1 cellular context compared by ENCODE assay signal in the genomic region with DNA sequence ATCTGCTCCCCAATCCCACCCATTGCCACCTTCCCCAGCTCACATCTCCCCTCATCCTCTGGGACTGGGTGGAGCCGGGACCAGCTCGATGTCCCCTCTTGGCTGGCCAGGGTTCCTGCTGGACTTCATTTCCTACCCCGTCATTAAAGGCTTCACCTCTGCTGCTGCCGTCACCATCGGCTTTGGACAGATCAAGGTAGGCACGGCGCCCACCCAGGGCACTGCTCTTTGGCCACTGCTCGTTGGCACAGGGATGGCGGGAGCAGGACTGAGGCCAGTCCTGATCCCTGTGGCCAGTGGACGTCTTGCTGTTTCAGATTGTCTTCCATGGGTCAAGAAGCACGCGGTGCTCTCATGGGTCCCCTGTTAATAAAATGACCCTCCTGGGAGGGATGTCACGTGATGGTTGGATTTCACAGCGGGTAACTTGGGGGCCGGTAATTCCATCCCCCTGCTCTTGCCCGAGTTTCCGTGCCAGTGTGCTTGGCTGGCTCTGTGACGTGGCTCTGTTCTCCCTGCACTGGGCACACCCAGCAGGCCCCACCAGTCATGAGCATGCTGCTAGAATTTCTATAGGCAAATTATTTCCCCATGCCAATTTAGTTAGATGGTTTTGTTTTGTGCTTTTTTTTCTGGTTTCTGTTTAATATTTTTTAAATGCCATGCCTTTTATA.
TF ChIP-seq lines count a peak whose summit lies in the region.

No MANE protein-coding gene starts in this region.

TF ChIP-seq in GM23338, 12 proteins besides CTCF, POLR2A, EP300 and RAD21:
- TF ChIP-seq NANOG (IDR thresholded peaks at IDR 0.05; ENCODE audit: borderline replicate concordance) (no peak), ZNF331 (CRISPR knock-in tag; IDR thresholded peaks at IDR 0.05; ENCODE audit: low read depth) (no peak), POLR2AphosphoS5 (IDR thresholded peaks at IDR 0.05; ENCODE audit: low read depth) (no peak), STAT1 (IDR thresholded peaks at IDR 0.05; ENCODE audit: unreplicated experiment) (no peak), JUNB (IDR thresholded peaks at IDR 0.05; ENCODE audit: unreplicated experiment) (no peak), CREB1 (CRISPR knock-in tag; IDR thresholded peaks at IDR 0.05; ENCODE audit: low read depth) (no peak), ZNF114 (CRISPR knock-in tag; IDR thresholded peaks at IDR 0.05) (no peak), EZH2 (IDR thresholded peaks at IDR 0.05; ENCODE audit: low read depth, unreplicated experiment) (no peak), EZH2phosphoT487 (IDR thresholded peaks at IDR 0.05; ENCODE audit: unreplicated experiment) (no peak), REST (IDR thresholded peaks at IDR 0.05; ENCODE audit: unreplicated experiment) (no peak)
- TF ChIP-seq, protein P1, sequence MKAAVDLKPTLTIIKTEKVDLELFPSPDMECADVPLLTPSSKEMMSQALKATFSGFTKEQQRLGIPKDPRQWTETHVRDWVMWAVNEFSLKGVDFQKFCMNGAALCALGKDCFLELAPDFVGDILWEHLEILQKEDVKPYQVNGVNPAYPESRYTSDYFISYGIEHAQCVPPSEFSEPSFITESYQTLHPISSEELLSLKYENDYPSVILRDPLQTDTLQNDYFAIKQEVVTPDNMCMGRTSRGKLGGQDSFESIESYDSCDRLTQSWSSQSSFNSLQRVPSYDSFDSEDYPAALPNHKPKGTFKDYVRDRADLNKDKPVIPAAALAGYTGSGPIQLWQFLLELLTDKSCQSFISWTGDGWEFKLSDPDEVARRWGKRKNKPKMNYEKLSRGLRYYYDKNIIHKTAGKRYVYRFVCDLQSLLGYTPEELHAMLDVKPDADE (IDR thresholded peaks at IDR 0.05) = no peak
- TF ChIP-seq, protein P2, sequence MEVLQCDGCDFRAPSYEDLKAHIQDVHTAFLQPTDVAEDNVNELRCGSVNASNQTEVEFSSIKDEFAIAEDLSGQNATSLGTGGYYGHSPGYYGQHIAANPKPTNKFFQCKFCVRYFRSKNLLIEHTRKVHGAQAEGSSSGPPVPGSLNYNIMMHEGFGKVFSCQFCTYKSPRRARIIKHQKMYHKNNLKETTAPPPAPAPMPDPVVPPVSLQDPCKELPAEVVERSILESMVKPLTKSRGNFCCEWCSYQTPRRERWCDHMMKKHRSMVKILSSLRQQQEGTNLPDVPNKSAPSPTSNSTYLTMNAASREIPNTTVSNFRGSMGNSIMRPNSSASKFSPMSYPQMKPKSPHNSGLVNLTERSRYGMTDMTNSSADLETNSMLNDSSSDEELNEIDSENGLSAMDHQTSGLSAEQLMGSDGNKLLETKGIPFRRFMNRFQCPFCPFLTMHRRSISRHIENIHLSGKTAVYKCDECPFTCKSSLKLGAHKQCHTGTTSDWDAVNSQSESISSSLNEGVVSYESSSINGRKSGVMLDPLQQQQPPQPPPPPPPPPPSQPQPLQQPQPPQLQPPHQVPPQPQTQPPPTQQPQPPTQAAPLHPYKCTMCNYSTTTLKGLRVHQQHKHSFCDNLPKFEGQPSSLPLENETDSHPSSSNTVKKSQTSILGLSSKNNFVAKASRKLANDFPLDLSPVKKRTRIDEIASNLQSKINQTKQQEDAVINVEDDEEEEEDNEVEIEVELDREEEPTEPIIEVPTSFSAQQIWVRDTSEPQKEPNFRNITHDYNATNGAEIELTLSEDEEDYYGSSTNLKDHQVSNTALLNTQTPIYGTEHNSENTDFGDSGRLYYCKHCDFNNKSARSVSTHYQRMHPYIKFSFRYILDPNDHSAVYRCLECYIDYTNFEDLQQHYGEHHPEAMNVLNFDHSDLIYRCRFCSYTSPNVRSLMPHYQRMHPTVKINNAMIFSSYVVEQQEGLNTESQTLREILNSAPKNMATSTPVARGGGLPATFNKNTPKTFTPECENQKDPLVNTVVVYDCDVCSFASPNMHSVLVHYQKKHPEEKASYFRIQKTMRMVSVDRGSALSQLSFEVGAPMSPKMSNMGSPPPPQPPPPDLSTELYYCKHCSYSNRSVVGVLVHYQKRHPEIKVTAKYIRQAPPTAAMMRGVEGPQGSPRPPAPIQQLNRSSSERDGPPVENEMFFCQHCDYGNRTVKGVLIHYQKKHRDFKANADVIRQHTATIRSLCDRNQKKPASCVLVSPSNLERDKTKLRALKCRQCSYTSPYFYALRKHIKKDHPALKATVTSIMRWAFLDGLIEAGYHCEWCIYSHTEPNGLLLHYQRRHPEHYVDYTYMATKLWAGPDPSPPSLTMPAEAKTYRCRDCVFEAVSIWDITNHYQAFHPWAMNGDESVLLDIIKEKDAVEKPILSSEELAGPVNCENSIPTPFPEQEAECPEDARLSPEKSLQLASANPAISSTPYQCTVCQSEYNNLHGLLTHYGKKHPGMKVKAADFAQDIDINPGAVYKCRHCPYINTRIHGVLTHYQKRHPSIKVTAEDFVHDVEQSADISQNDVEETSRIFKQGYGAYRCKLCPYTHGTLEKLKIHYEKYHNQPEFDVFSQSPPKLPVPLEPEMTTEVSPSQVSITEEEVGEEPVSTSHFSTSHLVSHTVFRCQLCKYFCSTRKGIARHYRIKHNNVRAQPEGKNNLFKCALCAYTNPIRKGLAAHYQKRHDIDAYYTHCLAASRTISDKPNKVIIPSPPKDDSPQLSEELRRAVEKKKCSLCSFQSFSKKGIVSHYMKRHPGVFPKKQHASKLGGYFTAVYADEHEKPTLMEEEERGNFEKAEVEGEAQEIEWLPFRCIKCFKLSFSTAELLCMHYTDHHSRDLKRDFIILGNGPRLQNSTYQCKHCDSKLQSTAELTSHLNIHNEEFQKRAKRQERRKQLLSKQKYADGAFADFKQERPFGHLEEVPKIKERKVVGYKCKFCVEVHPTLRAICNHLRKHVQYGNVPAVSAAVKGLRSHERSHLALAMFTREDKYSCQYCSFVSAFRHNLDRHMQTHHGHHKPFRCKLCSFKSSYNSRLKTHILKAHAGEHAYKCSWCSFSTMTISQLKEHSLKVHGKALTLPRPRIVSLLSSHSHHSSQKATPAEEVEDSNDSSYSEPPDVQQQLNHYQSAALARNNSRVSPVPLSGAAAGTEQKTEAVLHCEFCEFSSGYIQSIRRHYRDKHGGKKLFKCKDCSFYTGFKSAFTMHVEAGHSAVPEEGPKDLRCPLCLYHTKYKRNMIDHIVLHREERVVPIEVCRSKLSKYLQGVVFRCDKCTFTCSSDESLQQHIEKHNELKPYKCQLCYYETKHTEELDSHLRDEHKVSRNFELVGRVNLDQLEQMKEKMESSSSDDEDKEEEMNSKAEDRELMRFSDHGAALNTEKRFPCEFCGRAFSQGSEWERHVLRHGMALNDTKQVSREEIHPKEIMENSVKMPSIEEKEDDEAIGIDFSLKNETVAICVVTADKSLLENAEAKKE (CRISPR knock-in tag; IDR thresholded peaks at IDR 0.05) = no peak
